In genomic region chr2:28663359-28663758, GRCh38 we compare ENCODE assay signal across 11 cellular contexts.
DNase-seq lines count a peak whose midpoint lies in the region; ATAC-seq, FAIRE-seq and TF ChIP-seq lines count a peak whose summit lies in the region.
"Had no signal": no experiment of that assay in that cellular context is flagged by ENCODE, and none has a peak within 500 bp of the region (broad histone marks: within the 10 kb centered on the region; RNA-seq: fewer than 3 reads in every experiment).

No MANE protein-coding gene starts in this region.

- H3K27me3 ChIP-seq in MG63, result no peaks in the 10 kb centered on the region
- no peaks in the 10 kb centered on the region for H3K27me3 ChIP-seq in bronchial epithelial cell (ENCODE audit: control insufficient read depth, insufficient read depth, low read length)
- no peaks in the 10 kb centered on the region for H3K27me3 ChIP-seq in upper lobe of left lung
- H3K27me3 ChIP-seq in CD8-positive, alpha-beta memory T cell (ENCODE audit: insufficient read depth, low read length, poor library complexity, severe bottlenecking), result no peaks in the 10 kb centered on the region
- no peaks in the 10 kb centered on the region for H3K27me3 ChIP-seq in mesendoderm (ENCODE audit: insufficient read depth, low read length, poor library complexity)

- peak overlapping the region; percentile 50 to 83 (median 71) for H3K27ac ChIP-seq in upper lobe of left lung
- no peak overlapping the region for H3K27ac ChIP-seq in CD8-positive, alpha-beta memory T cell (ENCODE audit: low read depth, low read length)
- no peak overlapping the region for H3K27ac ChIP-seq in mesendoderm (ENCODE audit: low read depth, low read length)

- H3K27ac Mint-ChIP-seq in CD8-positive, alpha-beta memory T cell, result peak overlapping the region in 1 of 8 donors; percentile 38

- no peak overlapping the region for H2BK15ac ChIP-seq in mesendoderm (replicated peaks; ENCODE audit: low read depth)

- no peak overlapping the region for H3K4ac ChIP-seq in mesendoderm (ENCODE audit: low read depth, low read length)

- TF ChIP-seq CTCF in bronchial epithelial cell (IDR thresholded peaks at IDR 0.05; ENCODE audit: insufficient read depth, low read length, severe bottlenecking) (peak; percentile 9), upper lobe of left lung (IDR thresholded peaks at IDR 0.05) (peak in 1 of 6 experiments; percentile 16)

- peaks cover 0 to 5% (median 0%) of the 10 kb centered on the region in 5 donors for H3K9me3 Mint-ChIP-seq in CD8-positive, alpha-beta memory T cell

- no peak overlapping the region for H2AK5ac ChIP-seq in mesendoderm (ENCODE audit: low read length)

- POLR2A ChIA-PET in CD8-positive, alpha-beta memory T cell (lab: Charles Lee), result no interaction called here

- TF ChIP-seq EP300 in upper lobe of left lung (IDR thresholded peaks at IDR 0.05), result no peak

- CTCF ChIA-PET in CD8-positive, alpha-beta memory T cell (lab: Charles Lee), result no interaction called here

- H3K56ac ChIP-seq in mesendoderm (ENCODE audit: low read length), result no peak overlapping the region

- H3K9me3 ChIP-seq in MG63 (no peaks in the 10 kb centered on the region), upper lobe of left lung (no peaks in the 10 kb centered on the region)
- H3K9me3 ChIP-seq in CD8-positive, alpha-beta memory T cell (ENCODE audit: low read length), result no peaks in the 10 kb centered on the region

- no peak overlapping the region for H3K18ac ChIP-seq in mesendoderm (ENCODE audit: low read length)

- H3K4me2 ChIP-seq in mesendoderm (ENCODE audit: low read length), result no peak overlapping the region

- H2BK5ac ChIP-seq in mesendoderm (ENCODE audit: low read length), result no peak overlapping the region

- H3K4me3 ChIP-seq in MG63 (no peak overlapping the region), bronchial epithelial cell (ENCODE audit: low read depth, low read length) (no peak overlapping the region), upper lobe of left lung (no peak overlapping the region), mesendoderm (ENCODE audit: low read length) (no peak overlapping the region)
- no peak overlapping the region for H3K4me3 ChIP-seq in CD8-positive, alpha-beta memory T cell (ENCODE audit: low read length)

- peaks cover 0 to 3% (median 0%) of the 10 kb centered on the region in 3 donors for H3K4me1 Mint-ChIP-seq in CD8-positive, alpha-beta memory T cell

- H3K23ac ChIP-seq in mesendoderm (ENCODE audit: low read length), result no peak overlapping the region

- H3K36me3 Mint-ChIP-seq in CD8-positive, alpha-beta memory T cell, result peaks cover 0 to 11% (median 0%) of the 10 kb centered on the region in 3 donors

- ATAC-seq in upper lobe of left lung (ENCODE audit: low FRiP score in 2 of 2), result peak in 1 of 2 donors; percentile 22

- H3K27me3 Mint-ChIP-seq in CD8-positive, alpha-beta memory T cell, result no peaks in the 10 kb centered on the region

- H3K4me1 ChIP-seq in upper lobe of left lung, result peaks cover 21 to 44% (median 28%) of the 10 kb centered on the region in 4 donors
- H3K4me1 ChIP-seq in CD8-positive, alpha-beta memory T cell (ENCODE audit: insufficient read depth, low read length), result no peaks in the 10 kb centered on the region
- H3K4me1 ChIP-seq in mesendoderm (ENCODE audit: control insufficient read depth, low read depth, low read length), result no peaks in the 10 kb centered on the region

- no peak for TF ChIP-seq POLR2A in upper lobe of left lung (IDR thresholded peaks at IDR 0.05)

- H4K5ac ChIP-seq in mesendoderm (ENCODE audit: low read length), result no peak overlapping the region

- no peak overlapping the region for H3K9ac ChIP-seq in mesendoderm (ENCODE audit: low read length)

- no peak for FAIRE-seq in bronchial epithelial cell (lab: Jason Lieb, UNC)
- FAIRE-seq: GM12891 had no signal

- H2BK120ac ChIP-seq in mesendoderm (ENCODE audit: low read depth, low read length), result no peak overlapping the region

- no peak overlapping the region for H3K4me3 Mint-ChIP-seq in CD8-positive, alpha-beta memory T cell

- 60 to 88% methylated on average over 1 of the region's 1 CpG for WGBS in upper lobe of left lung, 2 donors
- no CpG with 5 or more reads among the region's 1 CpG for WGBS in mesendoderm (ENCODE audit: extremely low coverage, insufficient coverage, low lambda C conversion rate)

- H3K79me2 ChIP-seq in mesendoderm (ENCODE audit: control insufficient read depth, insufficient read depth, low read length), result no peaks in the 10 kb centered on the region

- peak; percentile 41 for DNase-seq in MG63
- DNase-seq in bronchial epithelial cell (ENCODE audit: low read depth), result no peak
- peak; percentile 85 for DNase-seq in kidney tubule cell (ENCODE audit: low spot score)
- DNase-seq in upper lobe of left lung, result no peak
- DNase-seq in CD8-positive, alpha-beta memory T cell, result no peak
- no peak for DNase-seq in mesendoderm
- no peak for DNase-seq in C1 segment of cervical spinal cord (lab: John Stamatoyannopoulos, UW)
- DNase-seq: activated naive CD4-positive, alpha-beta T cell treated with Interleukin-2 at 50 U/mL for 16 hours; NCI-H2171; T-helper 9 cell had no signal

- H4K8ac ChIP-seq in mesendoderm (ENCODE audit: low read depth, low read length), result no peak overlapping the region

- H3K36me3 ChIP-seq in MG63 (no peaks in the 10 kb centered on the region), bronchial epithelial cell (ENCODE audit: control insufficient read depth, insufficient read depth, low read length) (no peaks in the 10 kb centered on the region), upper lobe of left lung (no peaks in the 10 kb centered on the region), mesendoderm (ENCODE audit: control insufficient read depth, insufficient read depth, low read length) (no peaks in the 10 kb centered on the region)
- no peaks in the 10 kb centered on the region for H3K36me3 ChIP-seq in CD8-positive, alpha-beta memory T cell (ENCODE audit: insufficient read depth, low read length)

- no peaks in the 10 kb centered on the region for H3K79me1 ChIP-seq in mesendoderm (ENCODE audit: low read length)

Comparison
In these comparisons a context has a peak if more than half of its experiments do, and no peak if none do; other contexts are left out.
1. DNase-seq: peak in MG63 (single experiment) and kidney tubule cell (single experiment); none in bronchial epithelial cell (single experiment), upper lobe of left lung (0 of 2), CD8-positive, alpha-beta memory T cell (0 of 5), mesendoderm (single experiment) and C1 segment of cervical spinal cord (0 of 14).
2. H3K27ac ChIP-seq: peak in upper lobe of left lung (4 of 4); none in CD8-positive, alpha-beta memory T cell (single experiment) and mesendoderm (single experiment).